ENCODE assay signal across 8 cellular contexts in genomic region chr22:22467112-22467511, GRCh38.
"Had no signal": no experiment of that assay in that cellular context is flagged by ENCODE, and none has a peak within 500 bp of the region (broad histone marks: within the 10 kb centered on the region; RNA-seq: fewer than 3 reads in every experiment).

No MANE protein-coding gene starts in this region.

- H3K4me3 ChIP-seq: GM12878 had no signal

- FAIRE-seq: G401.6, GM12878, GM12891, GM12892, GM18507, GM19239 had no signal

- ATAC-seq: GM12878 had no signal

- DNase-seq: GDM1, GF-D8 had no signal
